In the genomic region with DNA sequence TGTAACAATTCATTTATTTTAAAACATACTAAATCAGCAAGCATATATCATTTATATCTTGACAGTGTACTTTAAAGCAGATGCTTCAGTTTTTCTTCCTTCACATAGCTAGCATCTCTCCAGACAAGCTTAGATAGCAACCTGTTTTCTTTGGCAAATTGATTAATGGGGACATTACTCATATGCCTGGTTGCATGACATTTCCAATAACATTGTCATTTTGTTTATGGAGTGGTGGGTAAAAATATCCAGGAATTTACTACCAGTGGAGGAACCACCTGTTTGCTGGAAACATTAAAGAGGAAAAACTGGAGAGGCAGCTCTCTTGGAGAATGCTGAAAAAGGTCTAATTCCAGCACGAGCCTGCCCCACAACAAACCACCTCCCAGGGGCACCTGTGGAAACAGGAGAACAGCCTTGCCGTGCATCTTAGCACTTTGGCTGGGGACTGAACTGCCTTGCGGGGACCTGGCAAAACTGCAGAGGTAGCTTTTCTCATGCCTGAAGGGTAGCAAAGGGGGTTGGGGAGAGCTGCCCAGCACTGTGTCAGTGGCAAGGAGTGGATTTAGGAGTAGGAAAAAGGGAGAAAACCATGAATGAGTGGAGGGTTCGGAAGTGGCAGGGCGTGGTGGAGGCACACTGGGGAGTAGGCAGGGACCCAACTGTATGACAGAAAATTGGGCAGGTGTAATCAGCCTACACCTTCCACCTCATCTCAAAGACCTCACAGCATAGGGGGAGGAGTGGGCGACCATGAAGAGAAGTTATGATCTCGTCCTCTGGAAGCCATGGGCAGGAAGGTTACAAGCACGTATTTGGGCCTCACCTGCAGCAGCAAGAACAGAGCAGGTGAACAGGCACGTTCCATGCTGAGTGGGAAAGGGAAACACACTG, we compare ENCODE assay signal across 29 cellular contexts. TPM values are rescaled to one million over a fixed set of nuclear protein-coding genes. Genes with fewer than 3 reads are reported as not detected.
DNase-seq lines count a peak whose midpoint lies in the region; ATAC-seq and TF ChIP-seq lines count a peak whose summit lies in the region.
"Had no signal": no experiment of that assay in that cellular context is flagged by ENCODE, and none has a peak within 500 bp of the region (broad histone marks: within the 10 kb centered on the region; RNA-seq: fewer than 3 reads in every experiment).

No MANE protein-coding gene starts in this region.

- TF ChIP-seq EP300 in SK-N-SH (IDR thresholded peaks at IDR 0.05; ENCODE audit: borderline replicate concordance in 1 of 2, low read depth in 1 of 2, low read length in 1 of 2): no peak

- no peaks in the 10 kb centered on the region for H3K9me2 ChIP-seq in SK-N-SH

- no peaks in the 10 kb centered on the region for H3K36me3 Mint-ChIP-seq in activated CD4-positive, alpha-beta T cell treated with anti-CD3 and anti-CD28 coated beads, Interleukin-2, amount 10 ng/mL, durations not matched to agents 24 days and 14 days (ENCODE audit: low read depth)
- H3K36me3 Mint-ChIP-seq: activated naive CD8-positive, alpha-beta T cell treated with anti-CD3 and anti-CD28 coated beads, Interleukin-2, amount 10 ng/mL, durations not matched to agents 7 days and 5 days had no signal

- POLR2A ChIA-PET in SK-N-SH (lab: Yijun Ruan, JAX): no interaction called here

- TF ChIP-seq CTCF in SK-N-SH (IDR thresholded peaks at IDR 0.05): no peak

- no peak overlapping the region for H3K4me2 ChIP-seq in SK-N-SH
- H3K4me2 ChIP-seq in trophoblast cell (ENCODE audit: low read length): no peak overlapping the region
- H3K4me2 ChIP-seq: A549 had no signal

- H4K12ac ChIP-seq in trophoblast cell (ENCODE audit: low read depth, low read length): no peak overlapping the region

- H2AFZ ChIP-seq in SK-N-SH (ENCODE audit: low read depth): no peak overlapping the region
- H2AFZ ChIP-seq in trophoblast cell (ENCODE audit: insufficient read depth, low read length, poor library complexity): no peak overlapping the region

- ATAC-seq in HG03520 (IDR thresholded peaks at IDR 0.05; ENCODE audit: unreplicated experiment): no peak

- no peaks in the 10 kb centered on the region for H3K4me1 ChIP-seq in SK-N-SH (ENCODE audit: control insufficient read depth in 1 of 2, insufficient read depth in 2 of 2, low read depth in 1 of 2, low read length in 1 of 2)
- peaks cover 3% of the 10 kb centered on the region in 2 experiments for H3K4me1 ChIP-seq in trophoblast cell (ENCODE audit: control insufficient read depth in 1 of 2, insufficient read depth in 2 of 2, low read length in 2 of 2)
- H3K4me1 ChIP-seq: A549, pancreas, SJCRH30 had no signal

- H3K36me3 ChIP-seq in SK-N-SH (replicated peaks in 1 of 2; ENCODE audit: control insufficient read depth in 1 of 2, insufficient read depth in 2 of 2, low read length in 1 of 2): no peaks in the 10 kb centered on the region
- H3K36me3 ChIP-seq in trophoblast cell (ENCODE audit: control insufficient read depth in 1 of 2, insufficient read depth in 2 of 2, low read length in 2 of 2): no peaks in the 10 kb centered on the region
- H3K36me3 ChIP-seq: esophagus squamous epithelium, pancreas, SJCRH30, suprapubic skin had no signal

- H3K27me3 ChIP-seq in SK-N-SH (ENCODE audit: insufficient read depth) (no peaks in the 10 kb centered on the region), trophoblast cell (ENCODE audit: insufficient read depth, low read length) (no peaks in the 10 kb centered on the region)
- H3K27me3 ChIP-seq: esophagus squamous epithelium, pancreas, SJCRH30, suprapubic skin had no signal

- no peak overlapping the region for H3K23ac ChIP-seq in trophoblast cell (ENCODE audit: low read length)

- H3K9me3 Mint-ChIP-seq in activated CD4-positive, alpha-beta T cell treated with anti-CD3 and anti-CD28 coated beads, Interleukin-2, amount 10 ng/mL, durations not matched to agents 24 days and 14 days: no peaks in the 10 kb centered on the region
- H3K9me3 Mint-ChIP-seq: activated T-cell treated with anti-CD3 and anti-CD28 coated beads, Interleukin-2, amount 50 U/mL, for 24 hours had no signal

- H2BK5ac ChIP-seq in trophoblast cell (ENCODE audit: low read depth, low read length, poor library complexity): peak overlapping the region; percentile 4

- TF ChIP-seq RAD21 in SK-N-SH (IDR thresholded peaks at IDR 0.05; ENCODE audit: low read length): no peak

- H3K4ac ChIP-seq in trophoblast cell (ENCODE audit: low read depth, low read length): no peak overlapping the region

- no peak overlapping the region for H3K18ac ChIP-seq in trophoblast cell (ENCODE audit: low read length)

- H3F3A ChIP-seq in SK-N-SH (replicated peaks; ENCODE audit: insufficient read depth): peaks cover 3% of the 10 kb centered on the region

- no peak overlapping the region for H4K8ac ChIP-seq in trophoblast cell (ENCODE audit: low read depth, low read length)

- H3K4me3 ChIP-seq in SK-N-SH (ENCODE audit: low read depth in 2 of 2, low read length in 1 of 2) (no peak overlapping the region), trophoblast cell (ENCODE audit: low read depth, low read length) (no peak overlapping the region)
- H3K4me3 ChIP-seq: A549, esophagus squamous epithelium, pancreas, SJCRH30, suprapubic skin had no signal

- WGBS in SK-N-SH (ENCODE audit: low lambda C conversion rate): 73% methylated on average over 9 of the region's 9 CpGs
- no CpG with 5 or more reads among the region's 9 CpGs for WGBS in trophoblast cell (ENCODE audit: extremely low coverage, insufficient coverage, insufficient read length)

- H3K27ac Mint-ChIP-seq in activated CD4-positive, alpha-beta T cell treated with anti-CD3 and anti-CD28 coated beads, Interleukin-2, amount 10 ng/mL, durations not matched to agents 24 days and 14 days: no peak overlapping the region
- H3K27ac Mint-ChIP-seq: activated naive CD8-positive, alpha-beta T cell treated with anti-CD3 and anti-CD28 coated beads, Interleukin-2, amount 10 ng/mL, durations not matched to agents 7 days and 5 days; activated T-cell treated with anti-CD3 and anti-CD28 coated beads, Interleukin-2, amount 50 U/mL, for 24 hours had no signal

- H3K79me2 ChIP-seq in SK-N-SH (ENCODE audit: insufficient read depth) (no peaks in the 10 kb centered on the region), trophoblast cell (ENCODE audit: control insufficient read depth, insufficient read depth, low read length, poor library complexity) (no peaks in the 10 kb centered on the region)

- no peak overlapping the region for H2AK5ac ChIP-seq in trophoblast cell (ENCODE audit: low read length)

- intact Hi-C loops in activated CD4-positive, alpha-beta T cell treated with anti-CD3 and anti-CD28 coated beads, Interleukin-2, amount 10 ng/mL, durations not matched to agents 24 days and 14 days (cut with micrococcal nuclease): no loop called here

- H3K14ac ChIP-seq in trophoblast cell (ENCODE audit: low read length): peak overlapping the region; percentile 26

- no peaks in the 10 kb centered on the region for H3K4me1 Mint-ChIP-seq in activated CD4-positive, alpha-beta T cell treated with anti-CD3 and anti-CD28 coated beads, Interleukin-2, amount 10 ng/mL, durations not matched to agents 24 days and 14 days
- H3K4me1 Mint-ChIP-seq: CD8-positive, alpha-beta memory T cell had no signal

- CTCF ChIA-PET in SK-N-SH (lab: Yijun Ruan, JAX): interaction anchor here (1.0 to 1.4 kb wide), 3 partner anchors 36 to 222 kb away, joined by 3 to 6 read pairs (median 3); no protein-coding TSS in a partner anchor

- no peak overlapping the region for H2BK120ac ChIP-seq in trophoblast cell (ENCODE audit: insufficient read depth, low read length, poor library complexity)

- DNase-seq in ELF-1 (ENCODE audit: low read depth, low spot score): peak; percentile 20
- no peak for DNase-seq in SK-N-SH
- DNase-seq in dermis microvascular lymphatic vessel endothelial cell (ENCODE audit: low read depth in 2 of 2): peak; percentile 13 to 38
- peak; percentile 70 to 82 for DNase-seq in trophoblast cell
- no peak for DNase-seq in activated CD4-positive, alpha-beta T cell treated with anti-CD3 and anti-CD28 coated beads, Interleukin-2, amount 10 ng/mL, durations not matched to agents 24 days and 14 days
- DNase-seq in AG08396 (ENCODE audit: low spot score): no peak
- no peak for DNase-seq in NOMO-1 treated with dmso at 0.1 percent for 144 hours (lab: John Stamatoyannopoulos, UW; ENCODE audit: unreplicated experiment)
- DNase-seq: activated CD4-positive, alpha-beta T cell treated with anti-CD3 and anti-CD28 coated beads, Interleukin-2, amount 50 U/mL, for 1 hour; activated gamma-delta T cell; activated naive CD8-positive, alpha-beta T cell treated with anti-CD3 and anti-CD28 coated beads, Interleukin-2, amount 10 ng/mL, durations not matched to agents 7 days and 5 days; activated T-cell treated with anti-CD3 and anti-CD28 coated beads, Interleukin-2, amount 50 U/mL, for 24 hours; AML-193; caudate nucleus; CD8-positive, alpha-beta memory T cell; DMS 273 treated with DMSO at 0.1 percent for 48 hours; EL; esophagus squamous epithelium; NCI-H446 treated with DMSO at 0.1 percent for 48 hours; NCI-H82; pancreas; retina; RPMI8226; SJCRH30; small intestine; stimulated activated naive CD4-positive, alpha-beta T cell treated with Interleukin-2 at 50 U/mL for 16 hours; T1000 had no signal

- H3K4me3 Mint-ChIP-seq in activated CD4-positive, alpha-beta T cell treated with anti-CD3 and anti-CD28 coated beads, Interleukin-2, amount 10 ng/mL, durations not matched to agents 24 days and 14 days: no peak overlapping the region
- H3K4me3 Mint-ChIP-seq: activated naive CD8-positive, alpha-beta T cell treated with anti-CD3 and anti-CD28 coated beads, Interleukin-2, amount 10 ng/mL, durations not matched to agents 7 days and 5 days; activated T-cell treated with anti-CD3 and anti-CD28 coated beads, Interleukin-2, amount 50 U/mL, for 24 hours; CD8-positive, alpha-beta memory T cell had no signal

- H3K27ac ChIP-seq in SK-N-SH (ENCODE audit: low read depth in 2 of 2, low read length in 1 of 2) (no peak overlapping the region), trophoblast cell (ENCODE audit: low read depth, low read length) (no peak overlapping the region)
- H3K27ac ChIP-seq: pancreas, SJCRH30, suprapubic skin had no signal

- H3K79me1 ChIP-seq in trophoblast cell (ENCODE audit: low read length): peaks cover 2% of the 10 kb centered on the region

- no peak overlapping the region for H4K91ac ChIP-seq in trophoblast cell (ENCODE audit: low read depth, low read length)

- peak overlapping the region; percentile 2 for H2BK12ac ChIP-seq in trophoblast cell (ENCODE audit: low read length)

- peaks cover 2% of the 10 kb centered on the region for H3K27me3 Mint-ChIP-seq in activated CD4-positive, alpha-beta T cell treated with anti-CD3 and anti-CD28 coated beads, Interleukin-2, amount 10 ng/mL, durations not matched to agents 24 days and 14 days
- H3K27me3 Mint-ChIP-seq: activated T-cell treated with anti-CD3 and anti-CD28 coated beads, Interleukin-2, amount 50 U/mL, for 24 hours had no signal

- H3K9me3 ChIP-seq in SK-N-SH (no peaks in the 10 kb centered on the region), trophoblast cell (ENCODE audit: insufficient read depth, low read depth, low read length) (no peaks in the 10 kb centered on the region)
- H3K9me3 ChIP-seq: A549, esophagus squamous epithelium, pancreas, SJCRH30, suprapubic skin had no signal

- no peaks in the 10 kb centered on the region for H4K20me1 ChIP-seq in SK-N-SH (ENCODE audit: insufficient read depth)

- no peak overlapping the region for H3K9ac ChIP-seq in SK-N-SH
- no peak overlapping the region for H3K9ac ChIP-seq in trophoblast cell (ENCODE audit: low read length)

RNA-seq across cellular contexts. Expression of gene CREBL2, which starts 11.7 kb away (rescaled TPM):
- 12.6 and 16.2 TPM in 2 replicates for polyA plus RNA-seq in SK-N-SH (2012; rRNA removed)
- polyA plus RNA-seq in SK-N-SH (2012; cell fraction: cytosol; rRNA removed): 20.2 and 20.7 TPM in 2 replicates
- 4.0 and 6.7 TPM in 2 replicates for polyA plus RNA-seq in SK-N-SH (2012; cell fraction: nucleus; rRNA removed)
- 31.5 and 34.0 TPM in 2 replicates for total RNA-seq in dermis microvascular lymphatic vessel endothelial cell
- 7.9 and 8.0 TPM in 2 replicates for polyA plus RNA-seq in trophoblast cell (2013)
- total RNA-seq in activated CD4-positive, alpha-beta T cell treated with anti-CD3 and anti-CD28 coated beads, Interleukin-2, amount 10 ng/mL, durations not matched to agents 24 days and 14 days: 17.3 TPM in 2 replicates

RNA-seq across cellular contexts. Expression of gene DUSP16, which starts 37.3 kb away (rescaled TPM):
- 7.1 and 8.5 TPM in 2 replicates for polyA plus RNA-seq in SK-N-SH (2012; rRNA removed)
- 8.6 and 9.8 TPM in 2 replicates for polyA plus RNA-seq in SK-N-SH (2012; cell fraction: cytosol; rRNA removed)
- polyA plus RNA-seq in SK-N-SH (2012; cell fraction: nucleus; rRNA removed): 5.0 and 7.1 TPM in 2 replicates
- total RNA-seq in dermis microvascular lymphatic vessel endothelial cell: 6.2 TPM in 2 replicates
- 12.5 and 12.7 TPM in 2 replicates for polyA plus RNA-seq in trophoblast cell (2013)
- 48.3 and 51.2 TPM in 2 replicates for total RNA-seq in activated CD4-positive, alpha-beta T cell treated with anti-CD3 and anti-CD28 coated beads, Interleukin-2, amount 10 ng/mL, durations not matched to agents 24 days and 14 days

Comparison
In these comparisons a context has a peak if more than half of its experiments do, and no peak if none do; other contexts are left out.
1. DNase-seq: peak in ELF-1 (single experiment), dermis microvascular lymphatic vessel endothelial cell (2 of 2) and trophoblast cell (2 of 2); none in SK-N-SH (single experiment), activated CD4-positive, alpha-beta T cell treated with anti-CD3 and anti-CD28 coated beads, Interleukin-2, amount 10 ng/mL, durations not matched to agents 24 days and 14 days (single experiment), AG08396 (single experiment) and NOMO-1 treated with dmso at 0.1 percent for 144 hours (single experiment).